ENCODE assay signal across 16 cellular contexts in the genomic region with DNA sequence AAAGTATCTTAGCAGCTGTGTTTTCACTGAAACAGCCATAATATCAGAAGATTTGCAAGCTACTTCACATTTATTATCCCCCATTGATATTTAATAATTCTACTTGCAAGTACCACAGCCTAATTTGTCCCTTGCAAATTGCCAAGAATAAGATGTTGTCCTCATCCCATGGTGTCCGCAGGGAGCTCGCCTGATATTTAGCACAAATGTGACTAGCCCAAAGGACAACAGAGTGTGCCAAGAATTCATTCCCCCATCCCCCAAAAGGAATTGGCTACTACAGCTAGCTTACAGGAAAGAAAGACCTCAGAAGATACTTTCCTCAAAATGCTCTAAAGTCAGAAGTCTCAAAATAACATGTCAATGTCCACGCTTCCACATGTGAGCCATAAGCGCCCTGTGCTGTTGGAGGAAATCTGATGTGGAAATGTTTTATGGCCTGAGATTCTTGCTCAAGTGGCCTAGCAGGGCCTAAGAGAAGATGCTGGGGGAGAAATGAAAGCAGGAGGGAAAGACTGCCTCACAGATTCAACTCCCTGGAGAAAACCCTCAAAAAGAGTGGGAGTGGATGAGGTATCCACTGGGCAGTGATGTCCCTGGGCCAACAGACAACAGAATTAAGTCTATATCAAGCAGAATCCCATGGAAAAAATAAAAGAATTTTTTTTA.
DNase-seq lines count a peak whose midpoint lies in the region; ATAC-seq and TF ChIP-seq lines count a peak whose summit lies in the region.
"Had no signal": no experiment of that assay in that cellular context is flagged by ENCODE, and none has a peak within 500 bp of the region (broad histone marks: within the 10 kb centered on the region; RNA-seq: fewer than 3 reads in every experiment).

No MANE protein-coding gene starts in this region.

- peaks cover 11% of the 10 kb centered on the region for H3K36me3 Mint-ChIP-seq in T-helper 1 cell treated with Interleukin-12 subunit alpha and Interleukin-12 subunit beta and Interleukin-4 antibody, amounts not matched to agents 30 μg/mL and 1 μg/mL, for 36 hours (ENCODE audit: low read depth)
- H3K36me3 Mint-ChIP-seq in IgD-negative memory B cell: peaks cover 3% of the 10 kb centered on the region
- peaks cover 6% of the 10 kb centered on the region for H3K36me3 Mint-ChIP-seq in activated T-helper 17 cell treated with anti-CD3 and anti-CD28 coated beads, Interleukin-2, amount 50 U/mL, for 72 hours (ENCODE audit: low read depth)
- H3K36me3 Mint-ChIP-seq in nephron progenitor cell (ENCODE audit: low read depth): no peaks in the 10 kb centered on the region
- H3K36me3 Mint-ChIP-seq: brain had no signal

- 87% methylated on average over 4 of the region's 4 CpGs for WGBS in hepatocyte (ENCODE audit: low lambda C conversion rate, missing lambda C conversion rate)

- H3K27ac ChIP-seq in hepatocyte: no peak overlapping the region
- H3K27ac ChIP-seq: thoracic aorta had no signal

- H3K27me3 ChIP-seq in hepatocyte: no peaks in the 10 kb centered on the region

- no peaks in the 10 kb centered on the region for H3K9me3 Mint-ChIP-seq in T-helper 1 cell treated with Interleukin-12 subunit alpha and Interleukin-12 subunit beta and Interleukin-4 antibody, amounts not matched to agents 30 μg/mL and 1 μg/mL, for 36 hours
- H3K9me3 Mint-ChIP-seq in IgD-negative memory B cell: no peaks in the 10 kb centered on the region
- no peaks in the 10 kb centered on the region for H3K9me3 Mint-ChIP-seq in activated T-helper 17 cell treated with anti-CD3 and anti-CD28 coated beads, Interleukin-2, amount 50 U/mL, for 72 hours
- H3K9me3 Mint-ChIP-seq in nephron progenitor cell: peaks cover 54% of the 10 kb centered on the region

- DNase-seq in T-helper 1 cell (no peak), nephron progenitor cell (no peak), hepatocyte (ENCODE audit: low spot score) (no peak)
- DNase-seq: activated CD8-positive, alpha-beta memory T cell treated with anti-CD3 and anti-CD28 coated beads, Interleukin-2, amount 50 U/mL, for 4 hours; Calu3; head of caudate nucleus; left colon; NCI-H1417 treated with DMSO at 0.1 percent for 48 hours; NCI-H446 had no signal

- no peaks in the 10 kb centered on the region for H3K27me3 Mint-ChIP-seq in T-helper 1 cell treated with Interleukin-12 subunit alpha and Interleukin-12 subunit beta and Interleukin-4 antibody, amounts not matched to agents 30 μg/mL and 1 μg/mL, for 36 hours (ENCODE audit: low read depth)
- H3K27me3 Mint-ChIP-seq in IgD-negative memory B cell (no peaks in the 10 kb centered on the region), nephron progenitor cell (ENCODE audit: low read depth, poor library complexity) (no peaks in the 10 kb centered on the region)
- H3K27me3 Mint-ChIP-seq in activated T-helper 17 cell treated with anti-CD3 and anti-CD28 coated beads, Interleukin-2, amount 50 U/mL, for 72 hours: no peaks in the 10 kb centered on the region
- H3K27me3 Mint-ChIP-seq: brain had no signal

- no peak for TF ChIP-seq CTCF in nephron progenitor cell (IDR thresholded peaks at IDR 0.05)
- no peak for TF ChIP-seq CTCF in hepatocyte (IDR thresholded peaks at IDR 0.05; ENCODE audit: poor library complexity)

- H3K79me2 ChIP-seq in hepatocyte: no peaks in the 10 kb centered on the region

- ATAC-seq in activated T-helper 17 cell treated with anti-CD3 and anti-CD28 coated beads, Interleukin-2, amount 50 U/mL, for 72 hours (replicated peaks): no peak
- ATAC-seq in HG03045 (IDR thresholded peaks at IDR 0.05; ENCODE audit: unreplicated experiment) (no peak), GM21381 (IDR thresholded peaks at IDR 0.05; ENCODE audit: unreplicated experiment) (no peak)
- ATAC-seq: left colon had no signal

- no peaks in the 10 kb centered on the region for H3K4me1 ChIP-seq in hepatocyte (ENCODE audit: insufficient read depth)

- no peak overlapping the region for H2AFZ ChIP-seq in hepatocyte

- no peaks in the 10 kb centered on the region for H3K9me2 ChIP-seq in hepatocyte (replicated peaks; ENCODE audit: insufficient read depth)

- no peaks in the 10 kb centered on the region for H3K36me3 ChIP-seq in hepatocyte (replicated peaks; ENCODE audit: insufficient read depth, low read depth)
- H3K36me3 ChIP-seq: thoracic aorta had no signal

- H3K4me2 ChIP-seq in hepatocyte: no peak overlapping the region

- no peak overlapping the region for H3K4me3 ChIP-seq in hepatocyte
- H3K4me3 ChIP-seq: thoracic aorta had no signal

- H3K9me3 ChIP-seq in hepatocyte (ENCODE audit: low read depth): no peaks in the 10 kb centered on the region
- H3K9me3 ChIP-seq: thoracic aorta had no signal

- H3K27ac Mint-ChIP-seq in T-helper 1 cell treated with Interleukin-12 subunit alpha and Interleukin-12 subunit beta and Interleukin-4 antibody, amounts not matched to agents 30 μg/mL and 1 μg/mL, for 36 hours: peak overlapping the region; percentile 86
- H3K27ac Mint-ChIP-seq in IgD-negative memory B cell (peak overlapping the region in 2 of 3 donors; percentile 42 to 83), nephron progenitor cell (peak overlapping the region; percentile 68)
- peak overlapping the region; percentile 84 for H3K27ac Mint-ChIP-seq in activated T-helper 17 cell treated with anti-CD3 and anti-CD28 coated beads, Interleukin-2, amount 50 U/mL, for 72 hours

- H3K4me3 Mint-ChIP-seq in T-helper 1 cell treated with Interleukin-12 subunit alpha and Interleukin-12 subunit beta and Interleukin-4 antibody, amounts not matched to agents 30 μg/mL and 1 μg/mL, for 36 hours: no peak overlapping the region
- H3K4me3 Mint-ChIP-seq in IgD-negative memory B cell (peak overlapping the region in 1 of 4 donors; percentile 13), nephron progenitor cell (no peak overlapping the region)
- peak overlapping the region; percentile 83 for H3K4me3 Mint-ChIP-seq in activated T-helper 17 cell treated with anti-CD3 and anti-CD28 coated beads, Interleukin-2, amount 50 U/mL, for 72 hours
- H3K4me3 Mint-ChIP-seq: brain had no signal

- H3K4me1 Mint-ChIP-seq in T-helper 1 cell treated with Interleukin-12 subunit alpha and Interleukin-12 subunit beta and Interleukin-4 antibody, amounts not matched to agents 30 μg/mL and 1 μg/mL, for 36 hours (ENCODE audit: low read depth): peaks cover 43% of the 10 kb centered on the region
- H3K4me1 Mint-ChIP-seq in IgD-negative memory B cell: peaks cover 33 to 42% (median 35%) of the 10 kb centered on the region in 3 donors
- H3K4me1 Mint-ChIP-seq in activated T-helper 17 cell treated with anti-CD3 and anti-CD28 coated beads, Interleukin-2, amount 50 U/mL, for 72 hours: peaks cover 35% of the 10 kb centered on the region
- H3K4me1 Mint-ChIP-seq in nephron progenitor cell: peaks cover 34% of the 10 kb centered on the region

- no peaks in the 10 kb centered on the region for H4K20me1 ChIP-seq in hepatocyte (ENCODE audit: insufficient read depth, poor library complexity, severe bottlenecking)
